In the genomic region with DNA sequence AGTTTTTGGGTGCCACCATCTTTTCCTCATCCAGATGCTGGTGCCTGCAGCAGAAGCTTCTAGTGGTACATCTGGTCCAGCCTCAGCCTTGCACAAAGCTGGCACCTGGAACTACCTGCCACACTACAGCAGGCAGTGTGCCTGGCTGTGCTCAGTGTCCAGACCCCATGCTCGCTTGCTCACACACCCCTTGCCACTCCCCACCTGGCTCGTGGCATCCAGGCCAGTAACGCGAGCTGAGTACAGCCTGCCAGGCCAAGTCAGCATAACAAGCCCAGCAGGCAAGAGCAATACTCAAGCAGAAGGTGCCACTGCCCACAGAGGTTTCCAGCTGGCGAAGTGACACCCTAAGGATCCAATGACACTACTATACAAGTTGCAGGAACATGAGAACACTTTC, we compare ENCODE assay signal across 23 cellular contexts. TPM values are rescaled to one million over a fixed set of nuclear protein-coding genes. Genes with fewer than 3 reads are reported as not detected.
DNase-seq lines count a peak whose midpoint lies in the region; ATAC-seq, FAIRE-seq and TF ChIP-seq lines count a peak whose summit lies in the region.
"Had no signal": no experiment of that assay in that cellular context is flagged by ENCODE, and none has a peak within 500 bp of the region (broad histone marks: within the 10 kb centered on the region; RNA-seq: fewer than 3 reads in every experiment).

No MANE protein-coding gene starts in this region.

- DNase-seq in H1 (ENCODE audit: low read depth in 1 of 2, low spot score in 2 of 2) (no peak), left kidney (ENCODE audit: low read depth, low spot score) (peak; percentile 49), trophoblast cell (no peak), spleen (peak; percentile 58), SKM-1 treated with dmso at 0.1 percent for 144 hours (lab: John Stamatoyannopoulos, UW; ENCODE audit: unreplicated experiment) (no peak)
- DNase-seq: ACHN; Caco-2; CD4-positive, alpha-beta T cell; DMS79 treated with DMSO at 0.1 percent for 48 hours; GF-D8; GM23248; HCEC 1CT; IMR-90 had no signal

- H4K91ac ChIP-seq in H1 (replicated peaks; ENCODE audit: insufficient read length, low read length): no peak overlapping the region
- no peak overlapping the region for H4K91ac ChIP-seq in trophoblast cell (ENCODE audit: low read depth, low read length)

- H3K18ac ChIP-seq in H1 (ENCODE audit: extremely low read depth, low read length) (peak overlapping the region; percentile 24; the same call in 1 of the 2 replicates), trophoblast cell (ENCODE audit: low read length) (no peak overlapping the region)

- no peak overlapping the region for H3K56ac ChIP-seq in H1 (replicated peaks; ENCODE audit: insufficient read length, low read depth, low read length)

- H3K4me1 ChIP-seq in H1 (replicated peaks in 1 of 4; ENCODE audit: control insufficient read depth in 3 of 4, insufficient read depth in 4 of 4, low read length in 3 of 4) (no peaks in the 10 kb centered on the region; a peak in 1 of 7 replicates), trophoblast cell (ENCODE audit: control insufficient read depth in 1 of 2, insufficient read depth in 2 of 2, low read length in 2 of 2) (no peaks in the 10 kb centered on the region), spleen (no peaks in the 10 kb centered on the region)
- H3K4me1 ChIP-seq: Caco-2 had no signal

- no peak for TF ChIP-seq EP300 in H1 (IDR thresholded peaks at IDR 0.05; ENCODE audit: borderline replicate concordance in 1 of 2, low read depth in 2 of 2, low read length in 2 of 2)

- H3K4me2 ChIP-seq in H1 (ENCODE audit: insufficient read depth in 1 of 2, low read depth in 2 of 2, low read length in 2 of 2) (no peak overlapping the region), trophoblast cell (ENCODE audit: low read length) (no peak overlapping the region)

- no peaks in the 10 kb centered on the region for H4K20me1 ChIP-seq in H1 (replicated peaks in 1 of 2; ENCODE audit: control insufficient read depth in 1 of 2, insufficient read depth in 2 of 2, low read length in 2 of 2)

- H3K23me2 ChIP-seq in H1 (ENCODE audit: low read depth, low read length): no peaks in the 10 kb centered on the region

- no peak overlapping the region for H4K8ac ChIP-seq in H1 (ENCODE audit: extremely low read depth, insufficient read depth, low read length)
- H4K8ac ChIP-seq in trophoblast cell (ENCODE audit: low read depth, low read length): no peak overlapping the region

- H3K4me3 ChIP-seq in H1 (ENCODE audit: extremely low read depth in 1 of 4, insufficient read depth in 2 of 4, low read depth in 3 of 4, low read length in 4 of 4): no peak overlapping the region
- H3K4me3 ChIP-seq in trophoblast cell (ENCODE audit: low read depth, low read length): peak overlapping the region; percentile 63
- no peak overlapping the region for H3K4me3 ChIP-seq in spleen
- H3K4me3 ChIP-seq: GM23248, K562 had no signal

- no peak for ATAC-seq in GM18873 (IDR thresholded peaks at IDR 0.05; ENCODE audit: low FRiP score, unreplicated experiment)
- no peak for ATAC-seq in GM21423 (IDR thresholded peaks at IDR 0.05; ENCODE audit: unreplicated experiment)
- ATAC-seq: K562 had no signal

- no peak for FAIRE-seq in H1 (lab: Jason Lieb, UNC)
- FAIRE-seq: A204.1, D721Med, H54, K562 had no signal

- H3K9ac ChIP-seq in H1 (replicated peaks in 1 of 4; ENCODE audit: extremely low read depth in 1 of 4, low read depth in 3 of 4, low read length in 3 of 4): no peak overlapping the region; a peak in 1 of 7 replicates
- peak overlapping the region; percentile 38 for H3K9ac ChIP-seq in trophoblast cell (ENCODE audit: low read length)
- H3K9ac ChIP-seq: GM23248 had no signal

- H3K79me2 ChIP-seq in H1 (ENCODE audit: control insufficient read depth in 1 of 2, insufficient read depth in 2 of 2, low read length in 2 of 2): no peaks in the 10 kb centered on the region
- no peaks in the 10 kb centered on the region for H3K79me2 ChIP-seq in trophoblast cell (ENCODE audit: control insufficient read depth, insufficient read depth, low read length, poor library complexity)

- no peak overlapping the region for H4K5ac ChIP-seq in H1 (ENCODE audit: insufficient read length, low read depth, low read length)

- 0 out of 2 replicates have a peak overlapping the region, but pooled peaks have one; percentile 48 for H2BK20ac ChIP-seq in H1 (ENCODE audit: low read length)

- no peaks in the 10 kb centered on the region for H3K36me3 ChIP-seq in H1 (ENCODE audit: control insufficient read depth in 2 of 4, insufficient read depth in 4 of 4, low read length in 3 of 4)
- no peaks in the 10 kb centered on the region for H3K36me3 ChIP-seq in trophoblast cell (ENCODE audit: control insufficient read depth in 1 of 2, insufficient read depth in 2 of 2, low read length in 2 of 2)
- no peaks in the 10 kb centered on the region for H3K36me3 ChIP-seq in spleen

- no peak overlapping the region for H2BK12ac ChIP-seq in H1 (ENCODE audit: low read depth, low read length)
- H2BK12ac ChIP-seq in trophoblast cell (ENCODE audit: low read length): no peak overlapping the region

- TF ChIP-seq POLR2A in H1 (IDR thresholded peaks at IDR 0.05; ENCODE audit: control extremely low read depth in 1 of 2, low read depth in 2 of 2, low read length in 2 of 2): no peak
- no peak for TF ChIP-seq POLR2A in spleen (IDR thresholded peaks at IDR 0.05)

- H4K12ac ChIP-seq in trophoblast cell (ENCODE audit: low read depth, low read length): no peak overlapping the region

- H3K27ac ChIP-seq in H1 (ENCODE audit: low read depth, low read length) (no peak overlapping the region), trophoblast cell (ENCODE audit: low read depth, low read length) (no peak overlapping the region), spleen (no peak overlapping the region)
- H3K27ac ChIP-seq: C4-2B, GM23248, HL-60 had no signal

- H3K9me3 ChIP-seq in H1 (ENCODE audit: insufficient read depth in 2 of 2, low read depth in 1 of 2, low read length in 1 of 2) (no peaks in the 10 kb centered on the region), trophoblast cell (ENCODE audit: insufficient read depth, low read depth, low read length) (peaks cover 2% of the 10 kb centered on the region), spleen (peaks cover 0 to 10% (median 0%) of the 10 kb centered on the region in 8 donors)
- H3K9me3 ChIP-seq: Caco-2 had no signal

- WGBS in H1 (ENCODE audit: extremely low coverage in 1 of 2, insufficient coverage in 1 of 2, insufficient read length in 1 of 2, insufficient replicate concordance in 2 of 2, low coverage in 1 of 2, low lambda C conversion rate in 2 of 2, missing lambda C conversion rate in 1 of 2), 2 experiments: 96% methylated on average over 5 of the region's 5 CpGs; no CpG with 5 or more reads in 1 of the 2 experiments
- no CpG with 5 or more reads among the region's 5 CpGs for WGBS in trophoblast cell (ENCODE audit: extremely low coverage, insufficient coverage, insufficient read length)
- WGBS in spleen, 5 donors: 76 to 89% (median 79%) methylated on average over 5 of the region's 5 CpGs

- H2BK5ac ChIP-seq in H1 (ENCODE audit: low read depth, low read length) (no peak overlapping the region), trophoblast cell (ENCODE audit: low read depth, low read length, poor library complexity) (no peak overlapping the region)

- CTCF ChIA-PET in H1 (lab: Charles Lee; ENCODE audit: partially characterized antibody): interaction anchor here (0.8 to 3.2 kb wide), 3 partner anchors 10 to 157 kb away, joined by 3 to 7 read pairs (median 3); no protein-coding TSS in a partner anchor

- H3K4ac ChIP-seq in H1 (replicated peaks; ENCODE audit: insufficient read length, low read depth, low read length): peak overlapping the region; percentile 28
- H3K4ac ChIP-seq in trophoblast cell (ENCODE audit: low read depth, low read length): no peak overlapping the region

- H3K79me1 ChIP-seq in H1 (ENCODE audit: low read depth, low read length): no peaks in the 10 kb centered on the region
- no peaks in the 10 kb centered on the region for H3K79me1 ChIP-seq in trophoblast cell (ENCODE audit: low read length)

- H2AFZ ChIP-seq in H1 (ENCODE audit: low read length) (no peak overlapping the region; the same call in 1 of the 2 replicates), trophoblast cell (ENCODE audit: insufficient read depth, low read length, poor library complexity) (no peak overlapping the region)
- H2AFZ ChIP-seq: GM23248 had no signal

- no peak overlapping the region for H2BK15ac ChIP-seq in H1 (ENCODE audit: low read length)

- POLR2A ChIA-PET in H1 (lab: Charles Lee; ENCODE audit: partially characterized antibody): no interaction called here

- TF ChIP-seq CTCF in H1 (IDR thresholded peaks at IDR 0.05; ENCODE audit: control extremely low read depth in 1 of 3, insufficient read depth in 1 of 3, low read depth in 1 of 3, low read length in 3 of 3) (no peak), spleen (IDR thresholded peaks at IDR 0.05 in 8 of 11, conservative IDR thresholded peaks at IDR 0.05 in 3 of 11) (no peak)

- H3K14ac ChIP-seq in H1 (ENCODE audit: insufficient read length) (no peak overlapping the region), trophoblast cell (ENCODE audit: low read length) (no peak overlapping the region)

- no peaks in the 10 kb centered on the region for H3K27me3 ChIP-seq in H1 (replicated peaks in 1 of 4; ENCODE audit: control insufficient read depth in 3 of 4, extremely low read depth in 1 of 4, insufficient read depth in 3 of 4, low read length in 3 of 4)
- no peaks in the 10 kb centered on the region for H3K27me3 ChIP-seq in trophoblast cell (ENCODE audit: insufficient read depth, low read length)
- no peaks in the 10 kb centered on the region for H3K27me3 ChIP-seq in spleen (replicated peaks in 1 of 7)

- intact Hi-C loops in spleen (cut with DNase I; ENCODE audit: low total_unique reads): no loop called here

- no peak overlapping the region for H2AK5ac ChIP-seq in H1 (ENCODE audit: low read depth, low read length)
- no peak overlapping the region for H2AK5ac ChIP-seq in trophoblast cell (ENCODE audit: low read length)

- no peak overlapping the region for H2BK120ac ChIP-seq in H1 (replicated peaks; ENCODE audit: low read depth, low read length)
- H2BK120ac ChIP-seq in trophoblast cell (ENCODE audit: insufficient read depth, low read length, poor library complexity): no peak overlapping the region

- no peak for TF ChIP-seq RAD21 in H1 (IDR thresholded peaks at IDR 0.05 in 1 of 2, conservative IDR thresholded peaks at IDR 0.05 in 1 of 2; ENCODE audit: low read depth in 2 of 2, low read length in 2 of 2)

- no peak overlapping the region for H3K23ac ChIP-seq in H1 (ENCODE audit: insufficient read length)
- peak overlapping the region; percentile 95 for H3K23ac ChIP-seq in trophoblast cell (ENCODE audit: low read length)

RNA-seq across cellular contexts. Expression of a gene that starts 29.7 kb away (rescaled TPM):
- not detected in 2 replicates for total RNA-seq in H1 (2021; fragmentation: NEBNext Ultra II Directional; extraction: Animal tissue kit (Norgen Biotek cat#: 25700))
- polyA plus RNA-seq in H1 (2011; rRNA removed) (not detected in 2 replicates), spleen (not detected)
- not detected for polyA plus RNA-seq in H1 (2011; cell fraction: cytosol; rRNA removed)
- not detected for polyA plus RNA-seq in H1 (2011; cell fraction: nucleus; rRNA removed)
- polyA plus RNA-seq in H1 (2012, experiment 1 of 2): not detected in 4 replicates
- polyA plus RNA-seq in H1 (2012, experiment 2 of 2): not detected
- not detected for polyA plus RNA-seq in H1 (2013, experiment 1 of 2)
- not detected for polyA plus RNA-seq in H1 (2013, experiment 2 of 2)
- polyA minus RNA-seq in H1 (2011; rRNA and poly(A)+ RNA removed): not detected in 2 replicates
- not detected for polyA minus RNA-seq in H1 (2011; cell fraction: cytosol; rRNA and poly(A)+ RNA removed)
- polyA minus RNA-seq in H1 (2011; cell fraction: nucleus; rRNA and poly(A)+ RNA removed): not detected
- polyA plus RNA-seq in trophoblast cell (2013): not detected in 2 replicates
- not detected for total RNA-seq in spleen
- total RNA-seq: Caco-2; CD4-positive, alpha-beta T cell; GM23248; HT1080; IMR-90; K562 had no signal
- polyA plus RNA-seq: BJ, GM23248, IMR-90, K562 had no signal

Comparison
In these comparisons a context has a peak if more than half of its experiments do, and no peak if none do; other contexts are left out.
1. DNase-seq: peak in left kidney (single experiment) and spleen (single experiment); none in H1 (0 of 2), trophoblast cell (0 of 2) and SKM-1 treated with dmso at 0.1 percent for 144 hours (single experiment).